In the genomic region with DNA sequence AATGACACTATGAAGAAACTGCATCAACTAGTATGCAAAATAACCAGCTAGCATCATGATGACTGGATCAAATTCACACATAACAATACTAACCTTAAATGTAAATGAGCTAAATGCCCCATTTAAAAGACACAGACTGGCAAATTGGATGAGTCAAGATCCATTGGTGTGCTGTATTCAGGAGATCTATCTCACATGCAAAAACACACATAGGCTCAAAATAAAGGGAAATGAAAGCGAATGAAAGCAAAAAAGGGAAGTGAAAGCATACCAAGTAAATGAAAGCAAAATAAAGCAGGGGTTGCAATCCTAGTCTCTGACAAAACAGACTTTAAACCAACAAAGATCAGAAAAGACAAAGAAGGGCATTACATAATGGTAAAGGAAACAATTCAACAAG, we compare ENCODE assay signal across 8 cellular contexts.
DNase-seq lines count a peak whose midpoint lies in the region; ATAC-seq and FAIRE-seq lines count a peak whose summit lies in the region.
"Not testable (repeated sequence)": the region's sequence is repeated elsewhere in the genome, so short reads cannot be mapped to it uniquely, and the experiment has no call there.

No MANE protein-coding gene starts in this region.

- H3K36me3 ChIP-seq in Karpas-422 (ENCODE audit: insufficient read depth, low read length), result not testable (repeated sequence)

- not testable (repeated sequence) for H3K9ac ChIP-seq in Karpas-422 (ENCODE audit: low read length)

- FAIRE-seq in GM19239 (lab: Jason Lieb, UNC), result peak; percentile 74

- H3K27me3 ChIP-seq in Karpas-422 (ENCODE audit: low read length), result not testable (repeated sequence)

- not testable (repeated sequence) for H3K4me3 ChIP-seq in Karpas-422 (ENCODE audit: low read length)

- ATAC-seq in GM18499 (IDR thresholded peaks at IDR 0.05; ENCODE audit: insufficient read depth, unreplicated experiment), result peak; percentile 95
- ATAC-seq in GM21528 (IDR thresholded peaks at IDR 0.05; ENCODE audit: low FRiP score, unreplicated experiment), result peak; percentile 99
- ATAC-seq in HG02884 (IDR thresholded peaks at IDR 0.05; ENCODE audit: unreplicated experiment), result peak; percentile 78
- ATAC-seq in HG03196 (IDR thresholded peaks at IDR 0.05; ENCODE audit: unreplicated experiment), result peak; percentile 98
- ATAC-seq in stimulated activated memory B cell treated with anti-CD40 and anti-IgM and Interleukin-4, amounts not matched to agents 10 μg/mL and 1 μg/mL and 100 μg/mL, for 72 hours, result peak; percentile 93

- H4K20me1 ChIP-seq in Karpas-422 (ENCODE audit: insufficient read depth, low read depth, low read length), result not testable (repeated sequence)

- not testable (repeated sequence) for H3K9me3 ChIP-seq in Karpas-422 (ENCODE audit: low read length)

- H3K36me3 Mint-ChIP-seq in stimulated activated memory B cell treated with anti-CD40 and anti-IgM and Interleukin-4, amounts not matched to agents 10 μg/mL and 1 μg/mL and 100 μg/mL, for 72 hours, result peaks cover 24% of the 10 kb centered on the region

- H3K27me3 Mint-ChIP-seq in stimulated activated memory B cell treated with anti-CD40 and anti-IgM and Interleukin-4, amounts not matched to agents 10 μg/mL and 1 μg/mL and 100 μg/mL, for 72 hours, result not testable (repeated sequence)

- not testable (repeated sequence) for H3K4me3 Mint-ChIP-seq in stimulated activated memory B cell treated with anti-CD40 and anti-IgM and Interleukin-4, amounts not matched to agents 10 μg/mL and 1 μg/mL and 100 μg/mL, for 72 hours

- H3K79me2 ChIP-seq in Karpas-422 (ENCODE audit: low read length), result not testable (repeated sequence)

- not testable (repeated sequence) for H3K27ac ChIP-seq in Karpas-422 (ENCODE audit: low read length)

- H2AFZ ChIP-seq in Karpas-422 (ENCODE audit: low read length), result not testable (repeated sequence)

- not testable (repeated sequence) for H3K4me2 ChIP-seq in Karpas-422 (ENCODE audit: low read depth, low read length, poor library complexity, severe bottlenecking)

- peaks cover 17% of the 10 kb centered on the region for H3K9me3 Mint-ChIP-seq in stimulated activated memory B cell treated with anti-CD40 and anti-IgM and Interleukin-4, amounts not matched to agents 10 μg/mL and 1 μg/mL and 100 μg/mL, for 72 hours

- peaks cover 13% of the 10 kb centered on the region for H3K4me1 ChIP-seq in Karpas-422 (ENCODE audit: low read length)

- H3K27ac Mint-ChIP-seq in stimulated activated memory B cell treated with anti-CD40 and anti-IgM and Interleukin-4, amounts not matched to agents 10 μg/mL and 1 μg/mL and 100 μg/mL, for 72 hours, result peak overlapping the region; percentile 39

- H3K4me1 Mint-ChIP-seq in stimulated activated memory B cell treated with anti-CD40 and anti-IgM and Interleukin-4, amounts not matched to agents 10 μg/mL and 1 μg/mL and 100 μg/mL, for 72 hours, result peaks cover 44% of the 10 kb centered on the region

- not testable (repeated sequence) for DNase-seq in GM19239 (ENCODE audit: insufficient read length, low spot score)
- DNase-seq in Karpas-422 (peak; percentile 80), SIG-M5 (lab: John Stamatoyannopoulos, UW) (peak; percentile 68)

- H3K9me2 ChIP-seq in Karpas-422 (replicated peaks; ENCODE audit: insufficient read depth, low read length), result not testable (repeated sequence)
